11 cellular contexts compared by ENCODE assay signal in genomic region chr12:13024151-13024946, GRCh38. TPM values are rescaled to one million over a fixed set of nuclear protein-coding genes. Genes with fewer than 3 reads are reported as not detected.
DNase-seq lines count a peak whose midpoint lies in the region; ATAC-seq lines count a peak whose summit lies in the region.
"Had no signal": no experiment of that assay in that cellular context is flagged by ENCODE, and none has a peak within 500 bp of the region (broad histone marks: within the 10 kb centered on the region; RNA-seq: fewer than 3 reads in every experiment).

No MANE protein-coding gene starts in this region.

- ATAC-seq in left lobe of liver (peak; percentile 87), GM21423 (IDR thresholded peaks at IDR 0.05; ENCODE audit: unreplicated experiment) (no peak), GM18909 (IDR thresholded peaks at IDR 0.05; ENCODE audit: poor library complexity, unreplicated experiment) (no peak), HG03175 (IDR thresholded peaks at IDR 0.05; ENCODE audit: unreplicated experiment) (no peak)

- DNase-seq in AML-193 (lab: John Stamatoyannopoulos, UW) (peak; percentile 35 to 49), HS-27A (ENCODE audit: low read depth) (peak; percentile 51), amniotic stem cell (lab: John Stamatoyannopoulos, UW) (peak; percentile 49), left lobe of liver (ENCODE audit: low spot score) (no peak), HuH-7 (ENCODE audit: low spot score) (no peak)
- DNase-seq: activated CD4-positive, CD25-positive, alpha-beta regulatory T cell; gastrocnemius medialis; sigmoid colon had no signal

RNA-seq across cellular contexts. Expression of gene FAM234B, which starts 19.8 kb away (rescaled TPM):
- 4.4 TPM for total RNA-seq in left lobe of liver

RNA-seq across cellular contexts. Expression of gene HEBP1, which starts 24.3 kb away (rescaled TPM):
- total RNA-seq in left lobe of liver, result 86.6 TPM

Comparison
In these comparisons a context has a peak if more than half of its experiments do, and no peak if none do; other contexts are left out.
1. DNase-seq: peak in AML-193 (2 of 2), HS-27A (single experiment) and amniotic stem cell (single experiment); none in left lobe of liver (single experiment) and HuH-7 (single experiment).